In the genomic region with DNA sequence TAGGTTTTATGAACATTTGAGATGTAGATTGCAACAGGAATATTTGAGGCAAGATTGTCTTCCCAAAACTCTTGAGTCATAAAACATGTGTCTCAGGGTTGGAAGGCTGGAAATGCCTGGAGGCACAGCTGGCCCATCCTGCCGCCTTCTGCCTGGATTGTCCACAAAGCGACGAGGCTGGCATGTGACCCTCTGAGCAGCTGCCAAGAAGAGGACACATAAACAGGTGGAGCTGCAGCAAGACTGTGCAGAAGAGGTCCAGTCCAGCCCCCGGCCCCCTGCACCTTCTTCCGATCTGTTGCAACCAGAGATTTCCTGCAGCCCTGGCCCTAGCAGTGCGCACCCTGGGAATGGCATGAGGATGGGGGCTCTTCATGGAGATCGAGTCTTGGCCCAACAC, we compare ENCODE assay signal across 22 cellular contexts.
DNase-seq lines count a peak whose midpoint lies in the region; ATAC-seq and TF ChIP-seq lines count a peak whose summit lies in the region.
"Had no signal": no experiment of that assay in that cellular context is flagged by ENCODE, and none has a peak within 500 bp of the region (broad histone marks: within the 10 kb centered on the region; RNA-seq: fewer than 3 reads in every experiment).

No MANE protein-coding gene starts in this region.

- no peak overlapping the region for H3K4me3 Mint-ChIP-seq in natural killer cell

- H3K36me3 Mint-ChIP-seq in natural killer cell = no peaks in the 10 kb centered on the region

- intact Hi-C loops in natural killer cell (cut with micrococcal nuclease) = no loop called here

- H3K27ac Mint-ChIP-seq in natural killer cell = no peak overlapping the region

- no peaks in the 10 kb centered on the region for H3K27me3 Mint-ChIP-seq in natural killer cell (ENCODE audit: low read depth in 2 of 2)

- H3K4me1 Mint-ChIP-seq in natural killer cell = peaks cover 6 to 18% of the 10 kb centered on the region in 2 donors

- DNase-seq in AG10803 (ENCODE audit: low read depth) = peak; percentile 25
- peak; percentile 21 for DNase-seq in GM03348 (ENCODE audit: low spot score)
- DNase-seq in RPMI7951 (ENCODE audit: low read depth) = peak; percentile 85
- DNase-seq in fibroblast of gingiva (ENCODE audit: low read depth) = peak; percentile 15
- no peak for DNase-seq in natural killer cell
- no peak for DNase-seq in effector CD8-positive, alpha-beta T cell (lab: John Stamatoyannopoulos, UW)
- DNase-seq: DMS79 treated with DMSO at 0.1 percent for 48 hours, GDM1, H7, MM.1S, NCI-H1092 treated with DMSO at 0.1 percent for 48 hours, NCI-H146, NCI-H2029 treated with DMSO at 0.1 percent for 48 hours, NCI-H2171, NCI-H526, Peyer's patch, Right ventricle myocardium superior, T-helper 1 cell had no signal

- ATAC-seq in natural killer cell = no peak
- ATAC-seq in GM19452 (IDR thresholded peaks at IDR 0.05; ENCODE audit: unreplicated experiment) = no peak
- ATAC-seq in GM18517 (IDR thresholded peaks at IDR 0.05; ENCODE audit: unreplicated experiment) = no peak
- ATAC-seq: A549, SK-N-SH treated with all-trans-retinoic acid at 6 μM for 48 hours had no signal

- no peaks in the 10 kb centered on the region for H3K9me3 Mint-ChIP-seq in natural killer cell

- no peak overlapping the region for H3K4me3 ChIP-seq in AG10803 (ENCODE audit: low read length)
- H3K4me3 ChIP-seq: A549, Peyer's patch had no signal

- no peak for TF ChIP-seq CTCF in AG10803 (conservative IDR thresholded peaks at IDR 0.05; ENCODE audit: low read length)
- TF ChIP-seq CTCF in natural killer cell (IDR thresholded peaks at IDR 0.05) = no peak

Comparison
In these comparisons a context has a peak if more than half of its experiments do, and no peak if none do; other contexts are left out.
1. DNase-seq: peak in AG10803 (single experiment), GM03348 (single experiment), RPMI7951 (single experiment) and fibroblast of gingiva (single experiment); none in natural killer cell (single experiment) and effector CD8-positive, alpha-beta T cell (single experiment).